ENCODE assay signal across 1 cellular context in genomic region chr2:42787788-42788477, GRCh38.
TF ChIP-seq lines count a peak whose summit lies in the region.

No MANE protein-coding gene starts in this region.

TF ChIP-seq in GM12878, 131 proteins besides CTCF, POLR2A, EP300 and RAD21 (continued from another document):
- peak; percentile 34; the same call in 1 of the 2 replicates for TF ChIP-seq ATF7 (IDR thresholded peaks at IDR 0.05; ENCODE audit: low read depth)
- TF ChIP-seq NFYA (IDR thresholded peaks at IDR 0.05; ENCODE audit: borderline replicate concordance, low read depth, low read length), result no peak
- TF ChIP-seq RELA (IDR thresholded peaks at IDR 0.05; ENCODE audit: borderline replicate concordance, partially characterized antibody), result no peak
- TF ChIP-seq HCFC1 (IDR thresholded peaks at IDR 0.05; ENCODE audit: low read length), result no peak
- 0 out of 2 replicates have a peak, but pooled peaks have one; percentile 35 for TF ChIP-seq RELB (IDR thresholded peaks at IDR 0.05; ENCODE audit: low read depth)
- no peak for TF ChIP-seq MTA2 (IDR thresholded peaks at IDR 0.05; ENCODE audit: low read depth)
- no peak for TF ChIP-seq ATF2 (IDR thresholded peaks at IDR 0.05; ENCODE audit: low read length)
- TF ChIP-seq STAT3 (IDR thresholded peaks at IDR 0.05; ENCODE audit: low read depth, low read length), result no peak
- peak; percentile 57 for TF ChIP-seq RUNX3 (IDR thresholded peaks at IDR 0.05; ENCODE audit: low read length)
- TF ChIP-seq GATAD2B (conservative IDR thresholded peaks at IDR 0.05; ENCODE audit: low read depth), result no peak; the same call in 1 of the 2 replicates
- peak; percentile 69; the same call in 1 of the 2 replicates for TF ChIP-seq HDGF (IDR thresholded peaks at IDR 0.05)
